In genomic region chr7:139357729-139358506, GRCh38 we compare ENCODE assay signal across 8 cellular contexts. TPM values are rescaled to one million over a fixed set of nuclear protein-coding genes. Genes with fewer than 3 reads are reported as not detected.
A peak's percentile ranks its signal among the peaks of the same experiment; 100 is the strongest.
DNase-seq lines count a peak whose midpoint lies in the region; ATAC-seq, FAIRE-seq and TF ChIP-seq lines count a peak whose summit lies in the region.
"Not testable (repeated sequence)": the region's sequence is repeated elsewhere in the genome, so short reads cannot be mapped to it uniquely, and the experiment has no call there.

No MANE protein-coding gene starts in this region.

- H2AFZ ChIP-seq in KMS-11 (ENCODE audit: low read depth), result peak overlapping the region; percentile 66
- H2AFZ ChIP-seq in keratinocyte (ENCODE audit: control insufficient read depth, low read length), result peak overlapping the region; percentile 97
- H2AFZ ChIP-seq in osteoblast (ENCODE audit: low read length), result peak overlapping the region; percentile 98

- not testable (repeated sequence) for H3K9me1 ChIP-seq in keratinocyte (ENCODE audit: control insufficient read depth, extremely low read depth, insufficient read depth, low read length)

- peak overlapping the region; percentile 4 to 99 (median 99) for H3K27ac Mint-ChIP-seq in CD4-positive, alpha-beta memory T cell
- peak overlapping the region; percentile 100 for H3K27ac Mint-ChIP-seq in T-helper 1 cell treated with Interleukin-12 subunit alpha and Interleukin-12 subunit beta and Interleukin-4 antibody, amounts not matched to agents 30 μg/mL and 1 μg/mL, for 36 hours
- H3K27ac Mint-ChIP-seq in activated naive CD8-positive, alpha-beta T cell treated with anti-CD3 and anti-CD28 coated beads, Interleukin-2, amount 50 U/mL, for 24 hours, result peak overlapping the region; percentile 96

- POLR2A ChIA-PET in CD4-positive, alpha-beta memory T cell (lab: Charles Lee; ENCODE audit: partially characterized antibody), result interaction anchor here (2.2 to 4.0 kb wide), 4 partner anchors 12 to 19 kb away, joined by 10 to 107 read pairs (median 22); partner anchors contain the start of gene FMC1

- not testable (repeated sequence) for TF ChIP-seq CTCF in KMS-11 (conservative IDR thresholded peaks at IDR 0.05; ENCODE audit: low read depth, low read length); keratinocyte (optimal IDR thresholded peaks at IDR 0.05 in 1 of 3, IDR thresholded peaks at IDR 0.05 in 1 of 3, conservative IDR thresholded peaks at IDR 0.05 in 1 of 3; ENCODE audit: extremely low read depth in 1 of 3, insufficient read depth in 2 of 3, low read length in 3 of 3); osteoblast (IDR thresholded peaks at IDR 0.05; ENCODE audit: extremely low read depth, low read depth, low read length); thyroid gland (IDR thresholded peaks at IDR 0.05)

- peak overlapping the region; percentile 98 for H3K27ac ChIP-seq in CD4-positive, alpha-beta memory T cell (ENCODE audit: low read depth, low read length)
- H3K27ac ChIP-seq in KMS-11 (peak overlapping the region; percentile 96), keratinocyte (ENCODE audit: control insufficient read depth, insufficient read depth, low read length) (peak overlapping the region; percentile 97), osteoblast (ENCODE audit: low read depth, low read length) (peak overlapping the region; percentile 97), thyroid gland (peak overlapping the region; percentile 98 to 100 (median 99))

- CTCF ChIA-PET in CD4-positive, alpha-beta memory T cell (lab: Charles Lee; ENCODE audit: partially characterized antibody), result interaction anchor here (0.7 kb wide), 1 partner anchor 66 kb away, joined by 3 read pairs; no protein-coding TSS in a partner anchor

- DNase-seq in CD4-positive, alpha-beta memory T cell, result peak in 1 of 5 donors; percentile 33
- DNase-seq in activated naive CD8-positive, alpha-beta T cell treated with anti-CD3 and anti-CD28 coated beads, Interleukin-2, amount 50 U/mL, for 24 hours; keratinocyte (ENCODE audit: low read depth, low spot score); osteoblast (ENCODE audit: insufficient read length, low spot score, missing footprints); thyroid gland: not testable (repeated sequence)

- H3K4me1 ChIP-seq in CD4-positive, alpha-beta memory T cell (ENCODE audit: insufficient read depth, low read length), result peaks cover 31% of the 10 kb centered on the region
- H3K4me1 ChIP-seq in KMS-11 (ENCODE audit: low read depth, poor library complexity, severe bottlenecking) (peaks cover 37% of the 10 kb centered on the region), endocrine pancreas (ENCODE audit: control insufficient read depth, insufficient read depth, low read length) (peaks cover 18% of the 10 kb centered on the region), keratinocyte (ENCODE audit: control insufficient read depth, extremely low read depth, insufficient read depth, low read length) (peaks cover 14% of the 10 kb centered on the region), osteoblast (ENCODE audit: insufficient read depth, low read length) (peaks cover 22% of the 10 kb centered on the region), thyroid gland (peaks cover 14% of the 10 kb centered on the region in 2 donors)

- dilution Hi-C loops in keratinocyte (cut with MboI; ENCODE audit: extremely low pct_ligation_motif_present, low sequenced_read_pairs), result not testable (repeated sequence)

- not testable (repeated sequence) for H3K9me3 Mint-ChIP-seq in CD4-positive, alpha-beta memory T cell; T-helper 1 cell treated with Interleukin-12 subunit alpha and Interleukin-12 subunit beta and Interleukin-4 antibody, amounts not matched to agents 30 μg/mL and 1 μg/mL, for 36 hours; activated naive CD8-positive, alpha-beta T cell treated with anti-CD3 and anti-CD28 coated beads, Interleukin-2, amount 50 U/mL, for 24 hours

- not testable (repeated sequence) for H3K27me3 Mint-ChIP-seq in CD4-positive, alpha-beta memory T cell; T-helper 1 cell treated with Interleukin-12 subunit alpha and Interleukin-12 subunit beta and Interleukin-4 antibody, amounts not matched to agents 30 μg/mL and 1 μg/mL, for 36 hours (ENCODE audit: low read depth); activated naive CD8-positive, alpha-beta T cell treated with anti-CD3 and anti-CD28 coated beads, Interleukin-2, amount 50 U/mL, for 24 hours

- peaks cover 4 to 25% of the 10 kb centered on the region in 2 donors for H3K36me3 Mint-ChIP-seq in CD4-positive, alpha-beta memory T cell
- not testable (repeated sequence) for H3K36me3 Mint-ChIP-seq in T-helper 1 cell treated with Interleukin-12 subunit alpha and Interleukin-12 subunit beta and Interleukin-4 antibody, amounts not matched to agents 30 μg/mL and 1 μg/mL, for 36 hours (ENCODE audit: low read depth)
- peaks cover 34% of the 10 kb centered on the region for H3K36me3 Mint-ChIP-seq in activated naive CD8-positive, alpha-beta T cell treated with anti-CD3 and anti-CD28 coated beads, Interleukin-2, amount 50 U/mL, for 24 hours (ENCODE audit: low read depth)

- not testable (repeated sequence) for ATAC-seq in activated naive CD8-positive, alpha-beta T cell treated with anti-CD3 and anti-CD28 coated beads, Interleukin-2, amount 50 U/mL, for 24 hours

- not testable (repeated sequence) for H3K27me3 ChIP-seq in CD4-positive, alpha-beta memory T cell (ENCODE audit: insufficient read depth, low read length); KMS-11 (ENCODE audit: insufficient read depth, low read depth); endocrine pancreas (ENCODE audit: control insufficient read depth, insufficient read depth, low read length); keratinocyte (ENCODE audit: control insufficient read depth, extremely low read depth, insufficient read depth, low read length); osteoblast (ENCODE audit: insufficient read depth, low read length); thyroid gland

- not testable (repeated sequence) for H3K9me3 ChIP-seq in CD4-positive, alpha-beta memory T cell (ENCODE audit: control insufficient read depth in 1 of 2, low read length in 2 of 2); endocrine pancreas (ENCODE audit: control insufficient read depth, low read length); keratinocyte (ENCODE audit: control insufficient read depth, low read depth, low read length); osteoblast (ENCODE audit: low read depth, low read length); thyroid gland

- intact Hi-C loops in CD4-positive, alpha-beta memory T cell (cut with micrococcal nuclease), result loop anchor here (2.0 to 5.0 kb wide), 2 partner anchors 251 to 897 kb away; partner anchors contain the start of genes TRIM24 and ZC3HAV1
- intact Hi-C loops in thyroid gland (cut with DNase I), result not testable (repeated sequence)

- peak overlapping the region; percentile 96 to 100 (median 99) for H3K4me3 Mint-ChIP-seq in CD4-positive, alpha-beta memory T cell
- H3K4me3 Mint-ChIP-seq in T-helper 1 cell treated with Interleukin-12 subunit alpha and Interleukin-12 subunit beta and Interleukin-4 antibody, amounts not matched to agents 30 μg/mL and 1 μg/mL, for 36 hours, result peak overlapping the region; percentile 95
- peak overlapping the region; percentile 91 for H3K4me3 Mint-ChIP-seq in activated naive CD8-positive, alpha-beta T cell treated with anti-CD3 and anti-CD28 coated beads, Interleukin-2, amount 50 U/mL, for 24 hours

- H3K4me2 ChIP-seq in KMS-11 (peak overlapping the region; percentile 49), keratinocyte (ENCODE audit: control insufficient read depth, extremely low read depth, insufficient read depth, low read depth, low read length) (peak overlapping the region; percentile 88), osteoblast (ENCODE audit: insufficient read depth, low read length) (peak overlapping the region; percentile 86)

- TF ChIP-seq POLR2A in thyroid gland (IDR thresholded peaks at IDR 0.05), result not testable (repeated sequence)

- H3K79me2 ChIP-seq in KMS-11 (ENCODE audit: insufficient read depth, low read depth), result peaks cover 37% of the 10 kb centered on the region
- H3K79me2 ChIP-seq in keratinocyte (ENCODE audit: control insufficient read depth, insufficient read depth, low read length), result peaks cover 30% of the 10 kb centered on the region
- peaks cover 31% of the 10 kb centered on the region for H3K79me2 ChIP-seq in osteoblast (ENCODE audit: insufficient read depth, low read length)

- peaks cover 12 to 56% (median 30%) of the 10 kb centered on the region in 4 donors for H3K4me1 Mint-ChIP-seq in CD4-positive, alpha-beta memory T cell
- H3K4me1 Mint-ChIP-seq in T-helper 1 cell treated with Interleukin-12 subunit alpha and Interleukin-12 subunit beta and Interleukin-4 antibody, amounts not matched to agents 30 μg/mL and 1 μg/mL, for 36 hours (ENCODE audit: low read depth), result peaks cover 25% of the 10 kb centered on the region
- H3K4me1 Mint-ChIP-seq in activated naive CD8-positive, alpha-beta T cell treated with anti-CD3 and anti-CD28 coated beads, Interleukin-2, amount 50 U/mL, for 24 hours, result peaks cover 26% of the 10 kb centered on the region

- not testable (repeated sequence) for H3K36me3 ChIP-seq in CD4-positive, alpha-beta memory T cell (ENCODE audit: insufficient read depth, low read length); KMS-11 (ENCODE audit: insufficient read depth); endocrine pancreas (ENCODE audit: control insufficient read depth, insufficient read depth, low read length); keratinocyte (ENCODE audit: control insufficient read depth in 2 of 2, extremely low read depth in 1 of 2, insufficient read depth in 2 of 2, low read length in 2 of 2); osteoblast (ENCODE audit: insufficient read depth, low read length); thyroid gland

- FAIRE-seq in keratinocyte (lab: Jason Lieb, UNC), result not testable (repeated sequence)

- H4K20me1 ChIP-seq in KMS-11 (ENCODE audit: insufficient read depth), result peaks cover 12% of the 10 kb centered on the region; the same call in 1 of the 2 replicates
- not testable (repeated sequence) for H4K20me1 ChIP-seq in keratinocyte (ENCODE audit: control insufficient read depth, extremely low read depth, insufficient read depth, low read length)
- peaks cover 22% of the 10 kb centered on the region for H4K20me1 ChIP-seq in osteoblast (ENCODE audit: insufficient read depth, low read length)

- 94 to 96% methylated on average over 27 of the region's 27 CpGs for WGBS in thyroid gland, 2 donors

- H3K9ac ChIP-seq in KMS-11 (peak overlapping the region; percentile 94), keratinocyte (ENCODE audit: control insufficient read depth, extremely low read depth, insufficient read depth, low read length) (peak overlapping the region; percentile 97)
- H3K9ac ChIP-seq in endocrine pancreas (ENCODE audit: control insufficient read depth, insufficient read depth, low read length), result not testable (repeated sequence)

- H3K4me3 ChIP-seq in CD4-positive, alpha-beta memory T cell (ENCODE audit: low read length in 2 of 2), result peak overlapping the region; percentile 90 to 100
- not testable (repeated sequence) for H3K4me3 ChIP-seq in KMS-11 (IDR thresholded peaks at IDR 0.05; ENCODE audit: insufficient read depth, low read depth, low read length)
- peak overlapping the region; percentile 81 for H3K4me3 ChIP-seq in endocrine pancreas (ENCODE audit: control insufficient read depth, insufficient read depth, low read length)
- H3K4me3 ChIP-seq in keratinocyte (ENCODE audit: control insufficient read depth in 2 of 3, extremely low read depth in 1 of 3, insufficient read depth in 2 of 3, low read depth in 1 of 3, low read length in 3 of 3), result peak overlapping the region in 2 of 3 experiments; percentile 92 to 95
- peak overlapping the region; percentile 97 for H3K4me3 ChIP-seq in osteoblast (ENCODE audit: insufficient read depth, low read length)
- H3K4me3 ChIP-seq in thyroid gland (replicated peaks in 1 of 3), result peak overlapping the region in 1 of 3 donors; percentile 46

RNA-seq across cellular contexts. Expression of gene LUC7L2, which starts 1.8 kb away (rescaled TPM):
- 100 to 1,000 TPM; 131 to 133 TPM for total RNA-seq in CD4-positive, alpha-beta memory T cell
- polyA plus RNA-seq in CD4-positive, alpha-beta memory T cell, result 10 to 100 TPM; 50.0 to 73.0 TPM
- polyA plus RNA-seq in keratinocyte, result 28.6 to 52.7 TPM (median 44.4 TPM) in 3 replicates
- 198 TPM for polyA plus RNA-seq in keratinocyte (2011; ENCODE audit: low read depth)
- polyA plus RNA-seq in keratinocyte (2011; cell fraction: cytosol; rRNA removed), result 30.6 and 41.7 TPM in 2 replicates
- 72.5 and 88.7 TPM in 2 replicates for polyA plus RNA-seq in keratinocyte (2011; cell fraction: nucleus; rRNA removed)
- polyA plus RNA-seq in keratinocyte (2012; ENCODE audit: low replicate concordance), result 42.2 and 47.9 TPM in 2 replicates
- 14.9 to 30.8 TPM (median 15.9 TPM) in 3 replicates for polyA minus RNA-seq in keratinocyte
- 33.0 TPM for polyA minus RNA-seq in keratinocyte (2011; cell fraction: cytosol; rRNA and poly(A)+ RNA removed)
- polyA minus RNA-seq in keratinocyte (2011; cell fraction: nucleus; rRNA and poly(A)+ RNA removed), result 62.8 and 63.6 TPM in 2 replicates
- total RNA-seq in osteoblast (44.2 and 48.9 TPM in 2 replicates), thyroid gland (100 to 1,000 TPM; 125 to 179 (median 145) TPM)

RNA-seq across cellular contexts. Expression of gene FMC1, which starts 16.8 kb away (rescaled TPM):
- 10 to 100 TPM in 1 of 2 experiments, 1 to 10 TPM in 1; 6.7 to 12.5 TPM for total RNA-seq in CD4-positive, alpha-beta memory T cell
- polyA plus RNA-seq in CD4-positive, alpha-beta memory T cell, result 10 to 100 TPM; 47.8 to 66.8 TPM
- polyA plus RNA-seq in keratinocyte, result 7.1 to 7.8 TPM (median 7.4 TPM) in 3 replicates
- 0.26 TPM for polyA plus RNA-seq in keratinocyte (2011; ENCODE audit: low read depth)
- polyA plus RNA-seq in keratinocyte (2011; cell fraction: cytosol; rRNA removed), result 4.8 and 6.0 TPM in 2 replicates
- polyA plus RNA-seq in keratinocyte (2011; cell fraction: nucleus; rRNA removed), result 5.9 and 6.9 TPM in 2 replicates
- 6.1 and 11.3 TPM in 2 replicates for polyA plus RNA-seq in keratinocyte (2012; ENCODE audit: low replicate concordance)
- 0.80 to 3.5 TPM (median 1.6 TPM) in 3 replicates for polyA minus RNA-seq in keratinocyte
- 4.4 TPM for polyA minus RNA-seq in keratinocyte (2011; cell fraction: cytosol; rRNA and poly(A)+ RNA removed)
- polyA minus RNA-seq in keratinocyte (2011; cell fraction: nucleus; rRNA and poly(A)+ RNA removed), result 0.95 and 2.1 TPM in 2 replicates
- total RNA-seq in osteoblast (9.0 and 15.3 TPM in 2 replicates), thyroid gland (10 to 100 TPM; 11.9 to 26.4 (median 23.0) TPM)
